In the genomic region with DNA sequence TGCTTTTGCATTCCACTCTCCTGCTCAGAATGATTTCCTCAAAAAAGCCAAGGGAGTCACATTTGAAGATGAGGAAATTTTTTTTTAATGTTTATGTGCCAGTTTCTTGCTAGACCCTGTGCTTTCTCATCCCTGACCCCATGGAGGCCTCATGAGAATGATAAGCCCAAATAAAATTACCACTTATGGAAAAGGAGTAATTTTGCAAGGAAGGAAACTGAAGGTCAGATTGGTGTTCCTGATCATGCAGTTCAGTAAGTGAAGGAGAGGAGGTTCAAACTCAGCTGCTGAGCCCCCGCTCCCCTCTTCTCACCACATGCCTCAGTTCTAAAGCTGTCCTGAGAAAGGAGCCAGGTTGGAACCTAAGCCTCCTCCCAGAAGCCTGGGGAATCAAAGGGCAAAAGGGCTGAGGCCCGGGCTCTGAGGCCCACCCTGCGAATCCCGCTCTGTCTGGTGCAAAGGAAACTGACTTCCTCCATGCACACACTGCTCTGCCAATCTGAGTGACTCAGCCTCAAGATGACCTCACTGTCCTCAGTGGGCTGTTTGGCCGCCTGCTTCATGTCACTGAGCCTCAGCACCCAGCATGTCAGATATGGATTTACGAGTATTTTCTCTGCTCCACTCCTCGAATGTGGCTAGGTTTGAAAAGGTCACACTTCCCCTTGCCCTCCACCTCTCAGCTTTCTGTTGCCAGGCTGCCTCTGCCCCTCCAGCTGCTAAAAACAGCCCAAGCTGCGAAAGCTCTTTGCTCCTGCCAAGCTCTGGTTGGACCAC, we compare ENCODE assay signal across 1 cellular context.
A peak's percentile ranks its signal among the peaks of the same experiment; 100 is the strongest.
TF ChIP-seq lines count a peak whose summit lies in the region.

No MANE protein-coding gene starts in this region.

TF ChIP-seq in HepG2, 621 proteins besides CTCF, POLR2A, EP300 and RAD21 (continued from another document and continues in another):
- TF ChIP-seq ZSCAN9 (CRISPR knock-in tag; IDR thresholded peaks at IDR 0.05; ENCODE audit: borderline replicate concordance) (no peak), NCOA1 (CRISPR knock-in tag; IDR thresholded peaks at IDR 0.05) (no peak), ATRX (CRISPR knock-in tag; IDR thresholded peaks at IDR 0.05; ENCODE audit: borderline replicate concordance) (no peak), ZNF614 (CRISPR knock-in tag; IDR thresholded peaks at IDR 0.05; ENCODE audit: borderline replicate concordance) (no peak), ZSCAN25 (CRISPR knock-in tag; IDR thresholded peaks at IDR 0.05) (no peak), SIX1 (CRISPR knock-in tag; IDR thresholded peaks at IDR 0.05; ENCODE audit: borderline replicate concordance) (no peak), NFKBIZ (CRISPR knock-in tag; IDR thresholded peaks at IDR 0.05) (no peak), DMAP1 (CRISPR knock-in tag; IDR thresholded peaks at IDR 0.05) (no peak), TBX3 (IDR thresholded peaks at IDR 0.05; ENCODE audit: borderline replicate concordance) (no peak), FOSL2 (CRISPR knock-in tag; IDR thresholded peaks at IDR 0.05) (peak; percentile 92), SAP130 (CRISPR knock-in tag; IDR thresholded peaks at IDR 0.05; ENCODE audit: low read depth) (peak; percentile 46), NBN (conservative IDR thresholded peaks at IDR 0.05) (no peak), FOXO1 (CRISPR knock-in tag; IDR thresholded peaks at IDR 0.05) (no peak), ZNF709 (CRISPR knock-in tag; IDR thresholded peaks at IDR 0.05) (no peak), HNRNPL (IDR thresholded peaks at IDR 0.05; ENCODE audit: low read depth, low read length) (no peak), ZNF253 (CRISPR knock-in tag; IDR thresholded peaks at IDR 0.05; ENCODE audit: borderline replicate concordance) (no peak), ASH2L (IDR thresholded peaks at IDR 0.05; ENCODE audit: insufficient read length, low read depth, low read length) (no peak), ZC3H13 (CRISPR knock-in tag; IDR thresholded peaks at IDR 0.05) (no peak), HNF4A (CRISPR knock-in tag; IDR thresholded peaks at IDR 0.05) (no peak), U2AF1 (optimal IDR thresholded peaks at IDR 0.05; ENCODE audit: low read depth, low read length) (no peak), CC2D1A (CRISPR knock-in tag; IDR thresholded peaks at IDR 0.05) (no peak), NKX3-1 (CRISPR knock-in tag; IDR thresholded peaks at IDR 0.05) (no peak), YEATS4 (CRISPR knock-in tag; IDR thresholded peaks at IDR 0.05; ENCODE audit: borderline replicate concordance) (no peak), ZNF331 (CRISPR knock-in tag; IDR thresholded peaks at IDR 0.05) (0 out of 2 replicates have a peak, but pooled peaks have one; percentile 19), NFE2 (CRISPR knock-in tag; IDR thresholded peaks at IDR 0.05) (no peak), ZFX (CRISPR knock-in tag; IDR thresholded peaks at IDR 0.05; ENCODE audit: low read depth) (0 out of 2 replicates have a peak, but pooled peaks have one; percentile 28), RFX5 (IDR thresholded peaks at IDR 0.05; ENCODE audit: low read depth, low read length) (no peak), RNF2 (conservative IDR thresholded peaks at IDR 0.05; ENCODE audit: low read depth) (no peak), MIER3 (CRISPR knock-in tag; IDR thresholded peaks at IDR 0.05; ENCODE audit: borderline replicate concordance) (0 out of 2 replicates have a peak, but pooled peaks have one; percentile 32), ZSCAN31 (CRISPR knock-in tag; IDR thresholded peaks at IDR 0.05; ENCODE audit: low read depth) (no peak), KDM5B (CRISPR knock-in tag; IDR thresholded peaks at IDR 0.05; ENCODE audit: borderline replicate concordance) (0 out of 2 replicates have a peak, but pooled peaks have one; percentile 35), GLI4 (CRISPR knock-in tag; IDR thresholded peaks at IDR 0.05; ENCODE audit: borderline replicate concordance) (no peak), HOXA9 (CRISPR knock-in tag; IDR thresholded peaks at IDR 0.05; ENCODE audit: borderline replicate concordance) (no peak), ZNF354B (CRISPR knock-in tag; IDR thresholded peaks at IDR 0.05) (no peak), SALL1 (CRISPR knock-in tag; IDR thresholded peaks at IDR 0.05) (peak; percentile 42; the same call in 1 of the 2 replicates), DNMT1 (CRISPR knock-in tag; IDR thresholded peaks at IDR 0.05) (no peak), SKI (IDR thresholded peaks at IDR 0.05; ENCODE audit: partially characterized antibody) (no peak), KAT2B (IDR thresholded peaks at IDR 0.05; ENCODE audit: borderline replicate concordance, low read depth, low read length) (no peak), ZNF572 (CRISPR knock-in tag; IDR thresholded peaks at IDR 0.05) (no peak)
- TF ChIP-seq, protein P1, sequence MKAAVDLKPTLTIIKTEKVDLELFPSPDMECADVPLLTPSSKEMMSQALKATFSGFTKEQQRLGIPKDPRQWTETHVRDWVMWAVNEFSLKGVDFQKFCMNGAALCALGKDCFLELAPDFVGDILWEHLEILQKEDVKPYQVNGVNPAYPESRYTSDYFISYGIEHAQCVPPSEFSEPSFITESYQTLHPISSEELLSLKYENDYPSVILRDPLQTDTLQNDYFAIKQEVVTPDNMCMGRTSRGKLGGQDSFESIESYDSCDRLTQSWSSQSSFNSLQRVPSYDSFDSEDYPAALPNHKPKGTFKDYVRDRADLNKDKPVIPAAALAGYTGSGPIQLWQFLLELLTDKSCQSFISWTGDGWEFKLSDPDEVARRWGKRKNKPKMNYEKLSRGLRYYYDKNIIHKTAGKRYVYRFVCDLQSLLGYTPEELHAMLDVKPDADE (CRISPR knock-in tag; IDR thresholded peaks at IDR 0.05) = no peak
- TF ChIP-seq, protein P2, sequence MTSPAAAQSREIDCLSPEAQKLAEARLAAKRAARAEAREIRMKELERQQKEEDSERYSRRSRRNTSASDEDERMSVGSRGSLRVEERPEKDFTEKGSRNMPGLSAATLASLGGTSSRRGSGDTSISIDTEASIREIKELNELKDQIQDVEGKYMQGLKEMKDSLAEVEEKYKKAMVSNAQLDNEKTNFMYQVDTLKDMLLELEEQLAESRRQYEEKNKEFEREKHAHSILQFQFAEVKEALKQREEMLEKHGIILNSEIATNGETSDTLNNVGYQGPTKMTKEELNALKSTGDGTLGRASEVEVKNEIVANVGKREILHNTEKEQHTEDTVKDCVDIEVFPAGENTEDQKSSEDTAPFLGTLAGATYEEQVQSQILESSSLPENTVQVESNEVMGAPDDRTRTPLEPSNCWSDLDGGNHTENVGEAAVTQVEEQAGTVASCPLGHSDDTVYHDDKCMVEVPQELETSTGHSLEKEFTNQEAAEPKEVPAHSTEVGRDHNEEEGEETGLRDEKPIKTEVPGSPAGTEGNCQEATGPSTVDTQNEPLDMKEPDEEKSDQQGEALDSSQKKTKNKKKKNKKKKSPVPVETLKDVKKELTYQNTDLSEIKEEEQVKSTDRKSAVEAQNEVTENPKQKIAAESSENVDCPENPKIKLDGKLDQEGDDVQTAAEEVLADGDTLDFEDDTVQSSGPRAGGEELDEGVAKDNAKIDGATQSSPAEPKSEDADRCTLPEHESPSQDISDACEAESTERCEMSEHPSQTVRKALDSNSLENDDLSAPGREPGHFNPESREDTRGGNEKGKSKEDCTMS (CRISPR knock-in tag; conservative IDR thresholded peaks at IDR 0.05) = no peak
- TF ChIP-seq, protein P3, sequence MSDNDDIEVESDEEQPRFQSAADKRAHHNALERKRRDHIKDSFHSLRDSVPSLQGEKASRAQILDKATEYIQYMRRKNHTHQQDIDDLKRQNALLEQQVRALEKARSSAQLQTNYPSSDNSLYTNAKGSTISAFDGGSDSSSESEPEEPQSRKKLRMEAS (IDR thresholded peaks at IDR 0.05) = 0 out of 2 replicates have a peak, but pooled peaks have one; percentile 21
- TF ChIP-seq, protein P4, sequence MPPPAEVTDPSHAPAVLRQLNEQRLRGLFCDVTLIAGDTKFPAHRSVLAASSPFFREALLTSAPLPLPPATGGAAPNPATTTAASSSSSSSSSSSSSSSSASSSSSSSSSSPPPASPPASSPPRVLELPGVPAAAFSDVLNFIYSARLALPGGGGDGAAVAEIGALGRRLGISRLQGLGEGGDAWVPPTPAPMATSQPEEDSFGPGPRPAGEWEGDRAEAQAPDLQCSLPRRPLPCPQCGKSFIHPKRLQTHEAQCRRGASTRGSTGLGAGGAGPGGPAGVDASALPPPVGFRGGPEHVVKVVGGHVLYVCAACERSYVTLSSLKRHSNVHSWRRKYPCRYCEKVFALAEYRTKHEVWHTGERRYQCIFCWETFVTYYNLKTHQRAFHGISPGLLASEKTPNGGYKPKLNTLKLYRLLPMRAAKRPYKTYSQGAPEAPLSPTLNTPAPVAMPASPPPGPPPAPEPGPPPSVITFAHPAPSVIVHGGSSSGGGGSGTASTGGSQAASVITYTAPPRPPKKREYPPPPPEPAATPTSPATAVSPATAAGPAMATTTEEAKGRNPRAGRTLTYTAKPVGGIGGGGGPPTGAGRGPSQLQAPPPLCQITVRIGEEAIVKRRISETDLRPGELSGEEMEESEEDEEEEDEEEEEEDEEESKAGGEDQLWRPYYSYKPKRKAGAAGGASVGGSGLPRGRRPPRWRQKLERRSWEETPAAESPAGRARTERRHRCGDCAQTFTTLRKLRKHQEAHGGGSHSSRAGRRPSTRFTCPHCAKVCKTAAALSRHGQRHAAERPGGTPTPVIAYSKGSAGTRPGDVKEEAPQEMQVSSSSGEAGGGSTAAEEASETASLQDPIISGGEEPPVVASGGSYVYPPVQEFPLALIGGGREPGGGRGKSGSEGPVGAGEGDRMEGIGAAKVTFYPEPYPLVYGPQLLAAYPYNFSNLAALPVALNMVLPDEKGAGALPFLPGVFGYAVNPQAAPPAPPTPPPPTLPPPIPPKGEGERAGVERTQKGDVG (CRISPR knock-in tag; IDR thresholded peaks at IDR 0.05; ENCODE audit: borderline replicate concordance) = 0 out of 2 replicates have a peak, but pooled peaks have one; percentile 36
- TF ChIP-seq, protein P5, sequence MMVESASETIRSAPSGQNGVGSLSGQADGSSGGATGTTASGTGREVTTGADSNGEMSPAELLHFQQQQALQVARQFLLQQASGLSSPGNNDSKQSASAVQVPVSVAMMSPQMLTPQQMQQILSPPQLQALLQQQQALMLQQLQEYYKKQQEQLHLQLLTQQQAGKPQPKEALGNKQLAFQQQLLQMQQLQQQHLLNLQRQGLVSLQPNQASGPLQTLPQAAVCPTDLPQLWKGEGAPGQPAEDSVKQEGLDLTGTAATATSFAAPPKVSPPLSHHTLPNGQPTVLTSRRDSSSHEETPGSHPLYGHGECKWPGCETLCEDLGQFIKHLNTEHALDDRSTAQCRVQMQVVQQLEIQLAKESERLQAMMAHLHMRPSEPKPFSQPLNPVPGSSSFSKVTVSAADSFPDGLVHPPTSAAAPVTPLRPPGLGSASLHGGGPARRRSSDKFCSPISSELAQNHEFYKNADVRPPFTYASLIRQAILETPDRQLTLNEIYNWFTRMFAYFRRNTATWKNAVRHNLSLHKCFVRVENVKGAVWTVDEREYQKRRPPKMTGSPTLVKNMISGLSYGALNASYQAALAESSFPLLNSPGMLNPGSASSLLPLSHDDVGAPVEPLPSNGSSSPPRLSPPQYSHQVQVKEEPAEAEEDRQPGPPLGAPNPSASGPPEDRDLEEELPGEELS (CRISPR knock-in tag; IDR thresholded peaks at IDR 0.05) = no peak
- TF ChIP-seq, protein P6, sequence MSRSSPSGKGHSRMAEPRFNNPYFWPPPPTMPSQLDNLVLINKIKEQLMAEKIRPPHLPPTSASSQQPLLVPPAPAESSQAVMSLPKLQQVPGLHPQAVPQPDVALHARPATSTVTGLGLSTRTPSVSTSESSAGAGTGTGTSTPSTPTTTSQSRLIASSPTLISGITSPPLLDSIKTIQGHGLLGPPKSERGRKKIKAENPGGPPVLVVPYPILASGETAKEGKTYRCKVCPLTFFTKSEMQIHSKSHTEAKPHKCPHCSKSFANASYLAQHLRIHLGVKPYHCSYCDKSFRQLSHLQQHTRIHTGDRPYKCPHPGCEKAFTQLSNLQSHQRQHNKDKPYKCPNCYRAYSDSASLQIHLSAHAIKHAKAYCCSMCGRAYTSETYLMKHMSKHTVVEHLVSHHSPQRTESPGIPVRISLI (CRISPR knock-in tag; IDR thresholded peaks at IDR 0.05; ENCODE audit: borderline replicate concordance) = no peak
- TF ChIP-seq, protein P7, sequence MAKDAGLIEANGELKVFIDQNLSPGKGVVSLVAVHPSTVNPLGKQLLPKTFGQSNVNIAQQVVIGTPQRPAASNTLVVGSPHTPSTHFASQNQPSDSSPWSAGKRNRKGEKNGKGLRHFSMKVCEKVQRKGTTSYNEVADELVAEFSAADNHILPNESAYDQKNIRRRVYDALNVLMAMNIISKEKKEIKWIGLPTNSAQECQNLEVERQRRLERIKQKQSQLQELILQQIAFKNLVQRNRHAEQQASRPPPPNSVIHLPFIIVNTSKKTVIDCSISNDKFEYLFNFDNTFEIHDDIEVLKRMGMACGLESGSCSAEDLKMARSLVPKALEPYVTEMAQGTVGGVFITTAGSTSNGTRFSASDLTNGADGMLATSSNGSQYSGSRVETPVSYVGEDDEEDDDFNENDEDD (CRISPR knock-in tag; IDR thresholded peaks at IDR 0.05; ENCODE audit: borderline replicate concordance) = no peak
- TF ChIP-seq, protein P8, sequence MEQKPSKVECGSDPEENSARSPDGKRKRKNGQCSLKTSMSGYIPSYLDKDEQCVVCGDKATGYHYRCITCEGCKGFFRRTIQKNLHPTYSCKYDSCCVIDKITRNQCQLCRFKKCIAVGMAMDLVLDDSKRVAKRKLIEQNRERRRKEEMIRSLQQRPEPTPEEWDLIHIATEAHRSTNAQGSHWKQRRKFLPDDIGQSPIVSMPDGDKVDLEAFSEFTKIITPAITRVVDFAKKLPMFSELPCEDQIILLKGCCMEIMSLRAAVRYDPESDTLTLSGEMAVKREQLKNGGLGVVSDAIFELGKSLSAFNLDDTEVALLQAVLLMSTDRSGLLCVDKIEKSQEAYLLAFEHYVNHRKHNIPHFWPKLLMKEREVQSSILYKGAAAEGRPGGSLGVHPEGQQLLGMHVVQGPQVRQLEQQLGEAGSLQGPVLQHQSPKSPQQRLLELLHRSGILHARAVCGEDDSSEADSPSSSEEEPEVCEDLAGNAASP (CRISPR knock-in tag; IDR thresholded peaks at IDR 0.05; ENCODE audit: borderline replicate concordance) = no peak
- TF ChIP-seq, protein P9, sequence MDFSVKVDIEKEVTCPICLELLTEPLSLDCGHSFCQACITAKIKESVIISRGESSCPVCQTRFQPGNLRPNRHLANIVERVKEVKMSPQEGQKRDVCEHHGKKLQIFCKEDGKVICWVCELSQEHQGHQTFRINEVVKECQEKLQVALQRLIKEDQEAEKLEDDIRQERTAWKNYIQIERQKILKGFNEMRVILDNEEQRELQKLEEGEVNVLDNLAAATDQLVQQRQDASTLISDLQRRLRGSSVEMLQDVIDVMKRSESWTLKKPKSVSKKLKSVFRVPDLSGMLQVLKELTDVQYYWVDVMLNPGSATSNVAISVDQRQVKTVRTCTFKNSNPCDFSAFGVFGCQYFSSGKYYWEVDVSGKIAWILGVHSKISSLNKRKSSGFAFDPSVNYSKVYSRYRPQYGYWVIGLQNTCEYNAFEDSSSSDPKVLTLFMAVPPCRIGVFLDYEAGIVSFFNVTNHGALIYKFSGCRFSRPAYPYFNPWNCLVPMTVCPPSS (IDR thresholded peaks at IDR 0.05) = no peak
- TF ChIP-seq, protein P10, sequence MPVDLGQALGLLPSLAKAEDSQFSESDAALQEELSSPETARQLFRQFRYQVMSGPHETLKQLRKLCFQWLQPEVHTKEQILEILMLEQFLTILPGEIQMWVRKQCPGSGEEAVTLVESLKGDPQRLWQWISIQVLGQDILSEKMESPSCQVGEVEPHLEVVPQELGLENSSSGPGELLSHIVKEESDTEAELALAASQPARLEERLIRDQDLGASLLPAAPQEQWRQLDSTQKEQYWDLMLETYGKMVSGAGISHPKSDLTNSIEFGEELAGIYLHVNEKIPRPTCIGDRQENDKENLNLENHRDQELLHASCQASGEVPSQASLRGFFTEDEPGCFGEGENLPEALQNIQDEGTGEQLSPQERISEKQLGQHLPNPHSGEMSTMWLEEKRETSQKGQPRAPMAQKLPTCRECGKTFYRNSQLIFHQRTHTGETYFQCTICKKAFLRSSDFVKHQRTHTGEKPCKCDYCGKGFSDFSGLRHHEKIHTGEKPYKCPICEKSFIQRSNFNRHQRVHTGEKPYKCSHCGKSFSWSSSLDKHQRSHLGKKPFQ (CRISPR knock-in tag; IDR thresholded peaks at IDR 0.05; ENCODE audit: insufficient replicate concordance) = no peak
